8 cellular contexts compared by ENCODE assay signal in genomic region chr16:30762991-30763725, GRCh38. TPM values are rescaled to one million over a fixed set of nuclear protein-coding genes. Genes with fewer than 3 reads are reported as not detected.
DNase-seq lines count a peak whose midpoint lies in the region; ATAC-seq and TF ChIP-seq lines count a peak whose summit lies in the region.

No MANE protein-coding gene starts in this region.

- peaks cover 30% of the 10 kb centered on the region for H3K4me1 Mint-ChIP-seq in CD4-positive, alpha-beta T cell (ENCODE audit: low read depth)
- peaks cover 13% of the 10 kb centered on the region for H3K4me1 Mint-ChIP-seq in endodermal cell
- peaks cover 27% of the 10 kb centered on the region for H3K4me1 Mint-ChIP-seq in neural progenitor cell

- H3K9ac ChIP-seq in OCI-LY1 (ENCODE audit: low read length) (peak overlapping the region; percentile 76), endodermal cell (ENCODE audit: extremely low read depth, low read length, poor library complexity, severe bottlenecking) (peak overlapping the region; percentile 92), neural progenitor cell (peak overlapping the region; percentile 93)

- WGBS in endodermal cell (ENCODE audit: insufficient coverage in 1 of 2, insufficient read length in 1 of 2), 2 experiments: 82 to 90% methylated on average over 10 to 15 of the region's 15 CpGs

- H3F3A ChIP-seq in OCI-LY1 (ENCODE audit: insufficient read depth, low read length) (no peaks in the 10 kb centered on the region), neural progenitor cell (ENCODE audit: low read depth) (peaks cover 16% of the 10 kb centered on the region)

- no peaks in the 10 kb centered on the region for H3K9me2 ChIP-seq in OCI-LY1 (ENCODE audit: low read depth, low read length)

- no peak for TF ChIP-seq CTCF in CD4-positive, alpha-beta T cell (IDR thresholded peaks at IDR 0.05)
- TF ChIP-seq CTCF in OCI-LY1 (IDR thresholded peaks at IDR 0.05; ENCODE audit: low read length) (no peak), endodermal cell (conservative IDR thresholded peaks at IDR 0.05) (no peak), neural progenitor cell (IDR thresholded peaks at IDR 0.05) (no peak)

- peak overlapping the region; percentile 85 for H3K27ac Mint-ChIP-seq in CD4-positive, alpha-beta T cell
- H3K27ac Mint-ChIP-seq in endodermal cell (peak overlapping the region; percentile 96), neural progenitor cell (peak overlapping the region; percentile 83)

- H3K4me2 ChIP-seq in OCI-LY1 (ENCODE audit: low read length) (peak overlapping the region; percentile 90), neural progenitor cell (peak overlapping the region; percentile 98)

- H3K36me3 Mint-ChIP-seq in CD4-positive, alpha-beta T cell (ENCODE audit: low read depth): peaks cover 70% of the 10 kb centered on the region
- H3K36me3 Mint-ChIP-seq in endodermal cell (ENCODE audit: low read depth): peaks cover 69% of the 10 kb centered on the region
- H3K36me3 Mint-ChIP-seq in neural progenitor cell: peaks cover 30% of the 10 kb centered on the region

- CTCF ChIA-PET in CD4-positive, alpha-beta T cell (lab: Charles Lee): no interaction called here

- H3K27me3 ChIP-seq in CD4-positive, alpha-beta T cell (ENCODE audit: control insufficient read depth, insufficient read depth, low read length): no peaks in the 10 kb centered on the region
- H3K27me3 ChIP-seq in OCI-LY1 (ENCODE audit: insufficient read depth, low read length) (no peaks in the 10 kb centered on the region), endodermal cell (ENCODE audit: control insufficient read depth, insufficient read depth, low read length, poor library complexity, severe bottlenecking) (no peaks in the 10 kb centered on the region), neural progenitor cell (no peaks in the 10 kb centered on the region)

- H3K9me3 ChIP-seq in CD4-positive, alpha-beta T cell (ENCODE audit: control insufficient read depth, low read length): no peaks in the 10 kb centered on the region
- H3K9me3 ChIP-seq in OCI-LY1 (ENCODE audit: low read length) (no peaks in the 10 kb centered on the region), endodermal cell (ENCODE audit: control insufficient read depth, low read length) (no peaks in the 10 kb centered on the region), neural progenitor cell (ENCODE audit: low read depth) (no peaks in the 10 kb centered on the region)

- H2AFZ ChIP-seq in OCI-LY1 (ENCODE audit: low read length) (no peak overlapping the region), neural progenitor cell (replicated peaks) (no peak overlapping the region)

- no peaks in the 10 kb centered on the region for H3K27me3 Mint-ChIP-seq in CD4-positive, alpha-beta T cell
- H3K27me3 Mint-ChIP-seq in endodermal cell (ENCODE audit: insufficient read depth) (no peaks in the 10 kb centered on the region), neural progenitor cell (ENCODE audit: insufficient read depth, low read depth) (peaks cover 10% of the 10 kb centered on the region)

- H3K4me3 Mint-ChIP-seq in CD4-positive, alpha-beta T cell: peak overlapping the region; percentile 99
- H3K4me3 Mint-ChIP-seq in endodermal cell: peak overlapping the region; percentile 85
- peak overlapping the region; percentile 95 for H3K4me3 Mint-ChIP-seq in neural progenitor cell

- DNase-seq in CD4-positive, alpha-beta T cell: no peak
- DNase-seq in endodermal cell (no peak), neural progenitor cell (ENCODE audit: low spot score) (no peak), NOMO-1 treated with DMSO at 0.1 percent for 48 hours (lab: John Stamatoyannopoulos, UW; ENCODE audit: unreplicated experiment) (no peak)

- H3K79me2 ChIP-seq in OCI-LY1 (ENCODE audit: insufficient read depth, low read length) (no peaks in the 10 kb centered on the region; the same call in 1 of the 2 replicates), neural progenitor cell (ENCODE audit: low read depth) (peaks cover 22% of the 10 kb centered on the region)

- H3K4me3 ChIP-seq in OCI-LY1 (ENCODE audit: low read depth, low read length, poor library complexity, severe bottlenecking): peak overlapping the region; percentile 84
- peak overlapping the region; percentile 97 for H3K4me3 ChIP-seq in endodermal cell (ENCODE audit: low read length)
- H3K4me3 ChIP-seq in neural progenitor cell: peak overlapping the region; percentile 80

- no peaks in the 10 kb centered on the region for H4K20me1 ChIP-seq in OCI-LY1 (ENCODE audit: insufficient read depth, low read length)
- peaks cover 27% of the 10 kb centered on the region for H4K20me1 ChIP-seq in neural progenitor cell (ENCODE audit: low read depth)

- H3K4me1 ChIP-seq in OCI-LY1 (ENCODE audit: insufficient read depth, low read length, severe bottlenecking) (peaks cover 42% of the 10 kb centered on the region), endodermal cell (ENCODE audit: control insufficient read depth, insufficient read depth, low read length) (peaks cover 8% of the 10 kb centered on the region), neural progenitor cell (peaks cover 15% of the 10 kb centered on the region)

- H3K36me3 ChIP-seq in OCI-LY1 (ENCODE audit: insufficient read depth, low read length) (peaks cover 67% of the 10 kb centered on the region), endodermal cell (ENCODE audit: control insufficient read depth, insufficient read depth, low read length) (peaks cover 75% of the 10 kb centered on the region), neural progenitor cell (peaks cover 14% of the 10 kb centered on the region)

- no peak for ATAC-seq in CD4-positive, alpha-beta T cell (ENCODE audit: poor library complexity)
- no peak for ATAC-seq in GM18502 (IDR thresholded peaks at IDR 0.05; ENCODE audit: poor library complexity, unreplicated experiment)
- no peak for ATAC-seq in GM19455 (IDR thresholded peaks at IDR 0.05; ENCODE audit: unreplicated experiment)
- ATAC-seq in HG03571 (IDR thresholded peaks at IDR 0.05; ENCODE audit: unreplicated experiment): no peak

- no peak overlapping the region for H3K27ac ChIP-seq in CD4-positive, alpha-beta T cell (ENCODE audit: low read depth, low read length)
- H3K27ac ChIP-seq in OCI-LY1 (ENCODE audit: low read depth, low read length, poor library complexity, severe bottlenecking) (no peak overlapping the region), endodermal cell (ENCODE audit: low read depth, low read length) (no peak overlapping the region), neural progenitor cell (no peak overlapping the region)

- no peaks in the 10 kb centered on the region for H3K9me3 Mint-ChIP-seq in CD4-positive, alpha-beta T cell
- H3K9me3 Mint-ChIP-seq in endodermal cell (no peaks in the 10 kb centered on the region), neural progenitor cell (no peaks in the 10 kb centered on the region)

- intact Hi-C loops in CD4-positive, alpha-beta T cell (cut with DNase I, micrococcal nuclease): loop anchor here (1.0 to 10.0 kb wide), 4 partner anchors 15 to 428 kb away; partner anchors contain the start of genes PHKG2 (in 2 of the 2) and FBXL19 (in 1 of the 2)

- POLR2A ChIA-PET in CD4-positive, alpha-beta T cell (lab: Charles Lee): interaction anchor here (1.0 kb wide), 1 partner anchor 104 kb away, joined by 4 read pairs; no protein-coding TSS in a partner anchor

RNA-seq across cellular contexts. Expression of gene RNF40, which starts 1.0 kb away (rescaled TPM):
- 10 to 100 TPM; 63.0 to 65.2 TPM for total RNA-seq in CD4-positive, alpha-beta T cell
- 10 to 100 TPM; 88.4 to 95.8 TPM for total RNA-seq in endodermal cell
- 89.1 TPM for polyA plus RNA-seq in endodermal cell (2013, experiment 1 of 2)
- 85.4 TPM for polyA plus RNA-seq in endodermal cell (2013, experiment 2 of 2)
- total RNA-seq in neural progenitor cell (ENCODE audit: low replicate concordance): 45.6 and 77.3 TPM in 2 replicates

RNA-seq across cellular contexts. Expression of gene CFAP119, which starts 1.3 kb away (rescaled TPM):
- total RNA-seq in CD4-positive, alpha-beta T cell: 1 to 10 TPM; 1.7 to 2.2 TPM
- total RNA-seq in endodermal cell (10 to 100 TPM in 1 of 2 donors, 1 to 10 TPM in 1; 6.9 to 12.6 TPM), neural progenitor cell (ENCODE audit: low replicate concordance) (0.56 and 8.0 TPM in 2 replicates)
- 8.2 TPM for polyA plus RNA-seq in endodermal cell (2013, experiment 1 of 2)
- 9.1 TPM for polyA plus RNA-seq in endodermal cell (2013, experiment 2 of 2)

RNA-seq across cellular contexts. Expression of gene PHKG2, which starts 14.9 kb away (rescaled TPM):
- 10 to 100 TPM; 24.8 to 25.2 TPM for total RNA-seq in CD4-positive, alpha-beta T cell
- total RNA-seq in endodermal cell: 10 to 100 TPM; 49.8 to 54.8 TPM
- 33.9 TPM for polyA plus RNA-seq in endodermal cell (2013, experiment 1 of 2)
- polyA plus RNA-seq in endodermal cell (2013, experiment 2 of 2): 33.8 TPM
- 20.2 and 31.4 TPM in 2 replicates for total RNA-seq in neural progenitor cell (ENCODE audit: low replicate concordance)

RNA-seq across cellular contexts. Expression of gene ZNF629, which starts 23.8 kb away (rescaled TPM):
- total RNA-seq in CD4-positive, alpha-beta T cell: 1 to 10 TPM; 1.6 to 1.7 TPM
- total RNA-seq in endodermal cell: 10 to 100 TPM; 31.8 to 33.3 TPM
- polyA plus RNA-seq in endodermal cell (2013, experiment 1 of 2): 24.3 TPM
- 24.7 TPM for polyA plus RNA-seq in endodermal cell (2013, experiment 2 of 2)
- total RNA-seq in neural progenitor cell (ENCODE audit: low replicate concordance): 13.7 and 24.5 TPM in 2 replicates
